9 cellular contexts compared by ENCODE assay signal in genomic region chr21:33976082-33976979, GRCh38.
DNase-seq lines count a peak whose midpoint lies in the region; ATAC-seq and TF ChIP-seq lines count a peak whose summit lies in the region.
"Had no signal": no experiment of that assay in that cellular context is flagged by ENCODE, and none has a peak within 500 bp of the region (broad histone marks: within the 10 kb centered on the region; RNA-seq: fewer than 3 reads in every experiment).

No MANE protein-coding gene starts in this region.

- H3K9me3 ChIP-seq in Peyer's patch (no peaks in the 10 kb centered on the region), gastroesophageal sphincter (no peaks in the 10 kb centered on the region)
- H3K9me3 ChIP-seq: pancreas had no signal

- ATAC-seq in HG03064 (IDR thresholded peaks at IDR 0.05; ENCODE audit: low read depth, unreplicated experiment) (peak; percentile 41), gastroesophageal sphincter (peak; percentile 71)

- DNase-seq in AG04449 (ENCODE audit: low read depth, low spot score) (peak; percentile 96), Peyer's patch (peak in 2 of 3 donors; percentile 50 to 60), NCI-H748 treated with DMSO at 0.1 percent for 48 hours (lab: John Stamatoyannopoulos, UW) (no peak)
- DNase-seq in activated T-helper 1 cell treated with anti-CD3 and anti-CD28 coated beads, Interleukin-2, amount 50 U/mL, for 16 hours (ENCODE audit: low read depth in 1 of 2, low spot score in 1 of 2) = peak; percentile 13 to 39
- DNase-seq: pancreas had no signal

- H3K27ac ChIP-seq in Peyer's patch = peak overlapping the region; percentile 65 to 80 (median 68)
- H3K27ac ChIP-seq in gastroesophageal sphincter = peak overlapping the region in 3 of 4 donors; percentile 59 to 77 (median 64)
- H3K27ac ChIP-seq in skin epidermis = peak overlapping the region; percentile 14 to 95 (median 74)
- H3K27ac ChIP-seq: pancreas had no signal

- POLR2A ChIA-PET in AG04449 (lab: Yijun Ruan, JAX) = interaction anchor here (0.6 to 1.7 kb wide), 5 partner anchors 29 to 192 kb away, joined by 3 to 8 read pairs (median 3); partner anchors contain the start of genes MRPS6 and SLC5A3

- H3K4me3 ChIP-seq in AG04449 (ENCODE audit: low read depth, low read length) (peak overlapping the region; percentile 20), Peyer's patch (no peak overlapping the region), gastroesophageal sphincter (no peak overlapping the region), skin epidermis (no peak overlapping the region)
- H3K4me3 ChIP-seq: pancreas had no signal

- H3K36me3 ChIP-seq in Peyer's patch (no peaks in the 10 kb centered on the region), gastroesophageal sphincter (no peaks in the 10 kb centered on the region)
- H3K36me3 ChIP-seq: pancreas had no signal

- no peak for TF ChIP-seq CTCF in AG04449 (IDR thresholded peaks at IDR 0.05; ENCODE audit: insufficient read depth, low read length, missing control alignments)
- no peak for TF ChIP-seq CTCF in Peyer's patch (IDR thresholded peaks at IDR 0.05)
- no peak for TF ChIP-seq CTCF in gastroesophageal sphincter (IDR thresholded peaks at IDR 0.05)

- peak; percentile 42 for TF ChIP-seq POLR2A in GM18951 (IDR thresholded peaks at IDR 0.05; ENCODE audit: extremely low read depth, insufficient read depth, insufficient read length)
- no peak for TF ChIP-seq POLR2A in Peyer's patch (IDR thresholded peaks at IDR 0.05)
- TF ChIP-seq POLR2A in gastroesophageal sphincter (IDR thresholded peaks at IDR 0.05) = no peak

- H3K27me3 ChIP-seq in Peyer's patch = no peaks in the 10 kb centered on the region
- H3K27me3 ChIP-seq in gastroesophageal sphincter = no peaks in the 10 kb centered on the region
- H3K27me3 ChIP-seq: pancreas had no signal

- 21 to 26% methylated on average over 3 to 14 of the region's 14 CpGs for WGBS in gastroesophageal sphincter (ENCODE audit: low coverage in 1 of 2), 2 donors

- CTCF ChIA-PET in AG04449 (lab: Yijun Ruan, JAX) = interaction anchor here (1.2 to 1.4 kb wide), 2 partner anchors 52 to 88 kb away, joined by 3 to 4 read pairs; no protein-coding TSS in a partner anchor

- in situ Hi-C loops in GM18951 (cut with MboI; ENCODE audit: low sequenced_read_pairs, unreplicated experiment) = no loop called here

- H3K4me1 ChIP-seq in Peyer's patch = peaks cover 4 to 25% (median 8%) of the 10 kb centered on the region in 4 donors
- H3K4me1 ChIP-seq in gastroesophageal sphincter = peaks cover 0 to 19% (median 9%) of the 10 kb centered on the region in 3 donors
- H3K4me1 ChIP-seq: pancreas had no signal

- no peak for TF ChIP-seq EP300 in gastroesophageal sphincter (IDR thresholded peaks at IDR 0.05)
